ENCODE assay signal across 7 cellular contexts in genomic region chr11:110724358-110724757, GRCh38. TPM values are rescaled to one million over a fixed set of nuclear protein-coding genes. Genes with fewer than 3 reads are reported as not detected.
"Had no signal": no experiment of that assay in that cellular context is flagged by ENCODE, and none has a peak within 500 bp of the region (broad histone marks: within the 10 kb centered on the region; RNA-seq: fewer than 3 reads in every experiment).

No MANE protein-coding gene starts in this region.

- FAIRE-seq: HepG2, HTR-8/SVneo had no signal

- H3K27ac ChIP-seq: HL-60, KMS-11 had no signal

- DNase-seq: KBM-7, KG1 had no signal

- ATAC-seq: HepG2 had no signal

- H3K9ac ChIP-seq: KMS-11 had no signal

- H3K4me2 ChIP-seq: KMS-11 had no signal

RNA-seq across cellular contexts. Expression of gene ARHGAP20, which starts 12.1 kb away (rescaled TPM):
- total RNA-seq: HepG2, HT-29 had no signal
- polyA plus RNA-seq: HepG2 had no signal
